In the genomic region with DNA sequence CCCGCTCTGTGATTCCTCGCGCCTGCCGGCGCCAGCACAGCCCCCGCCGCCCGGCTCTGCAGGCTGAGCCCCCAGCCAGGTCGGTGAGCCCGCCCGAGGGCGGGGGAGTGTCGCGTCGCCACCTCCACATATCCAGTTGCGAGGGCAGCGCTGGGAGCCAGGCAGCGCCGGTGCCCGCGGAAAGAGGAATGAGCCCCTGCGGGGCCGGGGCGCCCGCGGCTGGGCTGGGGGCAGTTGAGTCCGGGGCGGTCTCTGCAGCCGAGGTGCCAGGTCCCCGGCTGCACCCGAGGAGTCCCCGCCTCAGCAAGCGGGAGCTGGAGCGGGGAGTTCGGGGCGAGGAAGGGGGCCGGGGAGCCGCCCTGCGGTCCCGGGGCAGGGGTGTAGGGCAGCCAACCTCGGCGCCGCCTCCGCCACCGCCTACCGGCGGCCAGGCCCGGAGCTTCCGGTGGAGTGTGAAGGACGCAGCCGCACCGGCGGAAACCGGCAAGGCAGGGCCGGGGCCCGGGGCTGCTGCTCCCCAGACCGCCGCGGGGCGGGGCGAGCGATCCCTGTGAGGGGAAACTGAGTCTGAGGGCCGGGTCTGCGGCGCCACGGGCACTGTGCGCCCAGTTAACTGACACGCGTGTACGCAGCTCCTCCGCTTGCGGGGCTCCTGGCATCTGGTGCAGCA, we compare ENCODE assay signal across 8 cellular contexts. TPM values are rescaled to one million over a fixed set of nuclear protein-coding genes. Genes with fewer than 3 reads are reported as not detected.
DNase-seq lines count a peak whose midpoint lies in the region; ATAC-seq and TF ChIP-seq lines count a peak whose summit lies in the region.

No MANE protein-coding gene starts in this region.

- no peaks in the 10 kb centered on the region for H3K36me3 Mint-ChIP-seq in progenitor cell of endocrine pancreas (ENCODE audit: insufficient read depth)

- peak overlapping the region; percentile 67 for H3K27ac Mint-ChIP-seq in progenitor cell of endocrine pancreas

- 1 to 2% (median 1%) methylated on average over 59 to 72 of the region's 72 CpGs for WGBS in adipose tissue, 3 donors

- peak overlapping the region; percentile 80 for H3K27ac ChIP-seq in RWPE1
- H3K27ac ChIP-seq in adipose tissue (ENCODE audit: low read depth, low read length): peak overlapping the region; percentile 76

- H3K4me1 Mint-ChIP-seq in progenitor cell of endocrine pancreas (ENCODE audit: low read depth): peaks cover 3% of the 10 kb centered on the region

- DNase-seq in AG08396 (ENCODE audit: low spot score) (peak; percentile 80), RWPE1 (ENCODE audit: low spot score) (peak; percentile 88), left ventricle myocardium superior (peak; percentile 89), progenitor cell of endocrine pancreas (ENCODE audit: low spot score, unreplicated experiment) (peak; percentile 40), GM19238 (ENCODE audit: insufficient read length, low spot score) (no peak)

- CTCF ChIA-PET in RWPE1 (lab: Yijun Ruan, JAX): interaction anchor here (0.5 to 1.0 kb wide), 3 partner anchors 11 to 1094 kb away, joined by 3 to 4 read pairs (median 3); no protein-coding TSS in a partner anchor

- POLR2A ChIA-PET in RWPE1 (lab: Yijun Ruan, JAX; ENCODE audit: low non-redundant PET): interaction anchor here (0.6 kb wide), 2 partner anchors 33 to 55 kb away, joined by 3 to 4 read pairs; no protein-coding TSS in a partner anchor

- H3K9me3 Mint-ChIP-seq in progenitor cell of endocrine pancreas (ENCODE audit: low read depth): no peaks in the 10 kb centered on the region

- peak overlapping the region; percentile 72 for H3K4me3 Mint-ChIP-seq in progenitor cell of endocrine pancreas (ENCODE audit: low read depth)

- ATAC-seq in GM18907 (IDR thresholded peaks at IDR 0.05; ENCODE audit: unreplicated experiment) (peak; percentile 30), HG03439 (IDR thresholded peaks at IDR 0.05; ENCODE audit: unreplicated experiment) (peak; percentile 34), left ventricle myocardium superior (peak; percentile 95)

- H3K27me3 Mint-ChIP-seq in progenitor cell of endocrine pancreas: peaks cover 13% of the 10 kb centered on the region

- no peak for TF ChIP-seq CTCF in RWPE1 (conservative IDR thresholded peaks at IDR 0.05; ENCODE audit: low read depth)
- TF ChIP-seq CTCF in progenitor cell of endocrine pancreas (IDR thresholded peaks at IDR 0.05; ENCODE audit: unreplicated experiment): peak; percentile 32

- intact Hi-C loops in left ventricle myocardium superior (cut with micrococcal nuclease): loop anchor here (5.0 kb wide), 1 partner anchor 87 kb away; a partner anchor contains a TSS

RNA-seq across cellular contexts. Expression of a gene that starts 2.3 kb away (rescaled TPM):
- 1 to 10 TPM; 2.4 to 5.3 (median 4.0) TPM for polyA plus RNA-seq in adipose tissue
- total RNA-seq in left ventricle myocardium superior: 2.4 TPM
- total RNA-seq in progenitor cell of endocrine pancreas: 6.7 TPM in 2 replicates

RNA-seq across cellular contexts. Expression of a gene that starts 51.9 kb away (rescaled TPM):
- 10 to 100 TPM in 2 of 3 donors, 1 to 10 TPM in 1; 4.1 to 37.8 (median 10.6) TPM for polyA plus RNA-seq in adipose tissue
- total RNA-seq in left ventricle myocardium superior (9.5 TPM), progenitor cell of endocrine pancreas (27.2 and 28.4 TPM in 2 replicates)

Comparison
In these comparisons a context has a peak if more than half of its experiments do, and no peak if none do; other contexts are left out.
1. ATAC-seq: peak in every context shown above with its lines; median percentile 95 in left ventricle myocardium superior; 34 in HG03439; 30 in GM18907.